Comparison of ENCODE assay signal across 27 cellular contexts in the genomic region with DNA sequence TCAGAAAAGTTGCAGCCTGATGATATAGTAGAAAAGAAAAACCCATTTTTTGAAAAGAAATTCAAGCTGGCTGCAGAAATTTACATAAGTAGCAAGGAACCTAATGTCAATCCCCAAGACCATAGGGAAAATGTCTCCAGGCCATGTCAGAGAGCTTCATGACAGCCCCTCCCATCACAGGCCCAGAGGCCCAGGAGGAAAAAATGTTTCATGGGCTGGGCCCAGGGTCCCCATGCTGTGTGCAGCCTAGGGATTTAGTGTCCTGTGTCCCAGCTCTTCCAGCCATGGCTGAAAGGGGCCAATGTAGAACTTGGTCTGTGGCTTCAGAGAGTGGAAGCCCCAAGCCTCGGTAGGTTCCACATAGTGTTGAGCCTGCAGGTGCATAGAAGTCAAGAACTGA.
DNase-seq lines count a peak whose midpoint lies in the region; ATAC-seq, FAIRE-seq and TF ChIP-seq lines count a peak whose summit lies in the region.
"Had no signal": no experiment of that assay in that cellular context is flagged by ENCODE, and none has a peak within 500 bp of the region (broad histone marks: within the 10 kb centered on the region; RNA-seq: fewer than 3 reads in every experiment).

No MANE protein-coding gene starts in this region.

- peaks cover 48% of the 10 kb centered on the region for H3K36me3 Mint-ChIP-seq in WTC11
- H3K36me3 Mint-ChIP-seq: CD14-positive monocyte; CD4-positive, alpha-beta memory T cell; CD4-positive, CD25-positive, alpha-beta regulatory T cell; CD8-positive, alpha-beta memory T cell had no signal

- H3K27ac Mint-ChIP-seq in WTC11: no peak overlapping the region
- H3K27ac Mint-ChIP-seq: CD14-positive monocyte; CD4-positive, alpha-beta memory T cell; CD4-positive, CD25-positive, alpha-beta regulatory T cell; CD8-positive, alpha-beta memory T cell had no signal

- 7% methylated on average over 1 of the region's 1 CpG for WGBS in A549 (ENCODE audit: missing lambda C conversion rate)

- no peak for TF ChIP-seq EP300 in A549 (IDR thresholded peaks at IDR 0.05)

- peaks cover 71% of the 10 kb centered on the region for H3K9me3 Mint-ChIP-seq in WTC11

- no peak for TF ChIP-seq RAD21 in A549 (conservative IDR thresholded peaks at IDR 0.05 in 1 of 2, IDR thresholded peaks at IDR 0.05 in 1 of 2)

- H3K4me1 ChIP-seq in A549 (no peaks in the 10 kb centered on the region), HEK293 (ENCODE audit: control insufficient read depth, insufficient read depth, low read length) (no peaks in the 10 kb centered on the region)
- H3K4me1 ChIP-seq: BE2C, BLaER1 had no signal

- TF ChIP-seq CTCF in A549 (IDR thresholded peaks at IDR 0.05) (no peak), HEK293 (tag by site-specific recombination; IDR thresholded peaks at IDR 0.05) (no peak), WTC11 (IDR thresholded peaks at IDR 0.05) (no peak), bronchial epithelial cell (IDR thresholded peaks at IDR 0.05; ENCODE audit: insufficient read depth, low read length, severe bottlenecking) (no peak)

- ATAC-seq in A549 (no peak), WTC11 (no peak)
- ATAC-seq: GM12878 had no signal

- H3K36me3 ChIP-seq in HEK293 (ENCODE audit: control insufficient read depth in 2 of 2, insufficient read depth in 1 of 2, low read length in 2 of 2) (no peaks in the 10 kb centered on the region), bronchial epithelial cell (ENCODE audit: control insufficient read depth, insufficient read depth, low read length) (no peaks in the 10 kb centered on the region)
- H3K36me3 ChIP-seq: BE2C, BLaER1 had no signal

- H3K4me3 Mint-ChIP-seq in WTC11: no peak overlapping the region
- H3K4me3 Mint-ChIP-seq: CD14-positive monocyte; CD4-positive, alpha-beta memory T cell; CD8-positive, alpha-beta memory T cell had no signal

- no peak overlapping the region for H3K4me2 ChIP-seq in A549
- H3K4me2 ChIP-seq: BLaER1 had no signal

- CTCF ChIA-PET in A549 (lab: Yijun Ruan, JAX): interaction anchor here (0.6 to 0.9 kb wide), 2 partner anchors 10 to 1042 kb away, joined by 3 to 4 read pairs; no protein-coding TSS in a partner anchor
- CTCF ChIA-PET in HEK293 (lab: Yijun Ruan, JAX): no interaction called here
- CTCF ChIA-PET in WTC11 (lab: Charles Lee): no interaction called here

- POLR2A ChIA-PET in A549 (lab: Yijun Ruan, JAX): no interaction called here
- POLR2A ChIA-PET in HEK293 (lab: Yijun Ruan, JAX): no interaction called here
- POLR2A ChIA-PET in WTC11 (lab: Charles Lee): no interaction called here

- H3K27me3 ChIP-seq in bronchial epithelial cell (ENCODE audit: control insufficient read depth, insufficient read depth, low read length): no peaks in the 10 kb centered on the region
- H3K27me3 ChIP-seq: BE2C, BLaER1 had no signal

- no peaks in the 10 kb centered on the region for H3K4me1 Mint-ChIP-seq in WTC11
- H3K4me1 Mint-ChIP-seq: CD14-positive monocyte; CD4-positive, alpha-beta memory T cell; CD4-positive, CD25-positive, alpha-beta regulatory T cell; CD8-positive, alpha-beta memory T cell had no signal

- no peak overlapping the region for H3K27ac ChIP-seq in A549
- H3K27ac ChIP-seq in HEK293 (ENCODE audit: extremely low read depth, low read depth, low read length): no peak overlapping the region
- H3K27ac ChIP-seq: 22Rv1, BLaER1 had no signal

- FAIRE-seq in A549 (lab: Jason Lieb, UNC): no peak
- peak; percentile 23 for FAIRE-seq in bronchial epithelial cell (lab: Jason Lieb, UNC)
- FAIRE-seq in GM12891 (lab: Jason Lieb, UNC): no peak
- FAIRE-seq: GM12878, GM19239 had no signal

- H3K9me3 ChIP-seq in A549: peaks cover 16% of the 10 kb centered on the region; the same call in 2 of the 3 replicates
- H3K9me3 ChIP-seq in HEK293 (ENCODE audit: control insufficient read depth, insufficient read depth, low read depth, low read length): no peaks in the 10 kb centered on the region
- H3K9me3 ChIP-seq: BE2C had no signal

- DNase-seq in A549 (ENCODE audit: low read depth in 1 of 2, low spot score in 1 of 2) (no peak), WTC11 (ENCODE audit: low spot score) (peak; percentile 16), bronchial epithelial cell (ENCODE audit: low read depth) (no peak), anterior cingulate cortex (lab: John Stamatoyannopoulos, UW) (no peak), NOMO-1 treated with DMSO at 0.1 percent for 48 hours (lab: John Stamatoyannopoulos, UW; ENCODE audit: unreplicated experiment) (no peak), OCI-M2 (lab: John Stamatoyannopoulos, UW; ENCODE audit: unreplicated experiment) (no peak), GM12891 (ENCODE audit: insufficient read length, low spot score) (no peak)
- DNase-seq: ACHN; BE2C; C1 segment of cervical spinal cord; CD4-positive, alpha-beta memory T cell; CD4-positive, CD25-positive, alpha-beta regulatory T cell; CD8-positive, alpha-beta memory T cell; COR-L47; DMS 273 treated with DMSO at 0.1 percent for 48 hours; DMS153; DMS53; DMS79; DND-41; EL; GDM1 had no signal

- H3K4me3 ChIP-seq in A549 (no peak overlapping the region), HEK293 (ENCODE audit: low read depth, low read length) (no peak overlapping the region), bronchial epithelial cell (ENCODE audit: low read depth, low read length) (no peak overlapping the region)
- H3K4me3 ChIP-seq: BLaER1, GM12878 had no signal

- peaks cover 3% of the 10 kb centered on the region; the same call in 1 of the 2 replicates for H3K27me3 Mint-ChIP-seq in WTC11 (ENCODE audit: low read depth)
- H3K27me3 Mint-ChIP-seq: CD4-positive, alpha-beta memory T cell; CD4-positive, CD25-positive, alpha-beta regulatory T cell had no signal

- TF ChIP-seq POLR2A in A549 (IDR thresholded peaks at IDR 0.05; ENCODE audit: low read length) (no peak), GM12891 (IDR thresholded peaks at IDR 0.05; ENCODE audit: low read depth, low read length) (no peak)

TF ChIP-seq in A549, 52 proteins besides CTCF, POLR2A, EP300 and RAD21:
- TF ChIP-seq TFCP2L1 (CRISPR knock-in tag; IDR thresholded peaks at IDR 0.05) (no peak), ZFP36 (IDR thresholded peaks at IDR 0.05; ENCODE audit: borderline replicate concordance, partially characterized antibody) (peak; percentile 93)

TF ChIP-seq in HEK293, 187 proteins besides CTCF, POLR2A, EP300 and RAD21:
- TF ChIP-seq ZNF548 (tag by site-specific recombination; IDR thresholded peaks at IDR 0.05): no peak
- no peak for TF ChIP-seq ZNF76 (tag by site-specific recombination; IDR thresholded peaks at IDR 0.05; ENCODE audit: borderline replicate concordance, low read depth)
- TF ChIP-seq ZNF585B (tag by site-specific recombination; IDR thresholded peaks at IDR 0.05): peak; percentile 97
- TF ChIP-seq ZNF529 (tag by site-specific recombination; IDR thresholded peaks at IDR 0.05; ENCODE audit: insufficient replicate concordance): peak; percentile 16
- TF ChIP-seq SETDB1 (IDR thresholded peaks at IDR 0.05; ENCODE audit: insufficient read length, low read length): peak; percentile 90
- no peak for TF ChIP-seq ZNF155 (tag by site-specific recombination; IDR thresholded peaks at IDR 0.05)
- TF ChIP-seq ZSCAN30 (tag by site-specific recombination; IDR thresholded peaks at IDR 0.05): no peak
- no peak for TF ChIP-seq ZFP69B (tag by site-specific recombination; IDR thresholded peaks at IDR 0.05)
- no peak for TF ChIP-seq ZNF843 (tag by site-specific recombination; IDR thresholded peaks at IDR 0.05)
- no peak for TF ChIP-seq ZSCAN23 (tag by site-specific recombination; IDR thresholded peaks at IDR 0.05)
- TF ChIP-seq TRIM28 (IDR thresholded peaks at IDR 0.05; ENCODE audit: borderline replicate concordance, low read length): peak; percentile 81; the same call in 1 of the 2 replicates

TF ChIP-seq in WTC11, 78 proteins besides CTCF, POLR2A, EP300 and RAD21:
- TF ChIP-seq ESRRA (CRISPR knock-in tag; IDR thresholded peaks at IDR 0.05; ENCODE audit: borderline replicate concordance): no peak
- no peak for TF ChIP-seq PRRX2 (CRISPR knock-in tag; IDR thresholded peaks at IDR 0.05)

TF ChIP-seq in GM12891, 5 proteins besides CTCF, POLR2A, EP300 and RAD21:
- no peak for TF ChIP-seq PAX5 (IDR thresholded peaks at IDR 0.05; ENCODE audit: insufficient read depth, low read length, severe bottlenecking)
- no peak for TF ChIP-seq SPI1 (IDR thresholded peaks at IDR 0.05; ENCODE audit: low read depth, low read length)
- no peak for TF ChIP-seq TAF1 (IDR thresholded peaks at IDR 0.05; ENCODE audit: low read depth, low read length)
- TF ChIP-seq POLR2AphosphoS5 (IDR thresholded peaks at IDR 0.05; ENCODE audit: low read depth, low read length): no peak
- no peak for TF ChIP-seq POU2F2 (IDR thresholded peaks at IDR 0.05; ENCODE audit: low read depth, low read length)
